ENCODE assay signal across 20 cellular contexts in the genomic region with DNA sequence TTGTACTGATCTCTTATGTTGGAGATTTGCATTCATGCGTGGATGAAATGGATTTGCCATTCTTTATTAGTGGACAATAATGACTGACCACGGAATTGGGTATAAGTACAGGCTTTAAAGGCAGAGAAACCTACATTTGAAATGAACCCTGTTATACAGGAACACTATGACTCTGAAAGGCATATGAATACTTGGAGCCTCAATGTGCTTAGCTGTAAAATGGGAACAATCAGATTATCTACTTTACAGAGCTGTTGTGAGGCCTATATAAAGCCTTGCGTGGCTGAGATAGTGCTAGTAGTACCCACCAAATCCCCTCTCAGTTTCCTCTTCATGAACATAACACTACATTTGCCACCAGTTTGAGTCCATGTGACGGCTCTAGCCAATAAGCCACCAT. TPM values are rescaled to one million over a fixed set of nuclear protein-coding genes. Genes with fewer than 3 reads are reported as not detected.
DNase-seq lines count a peak whose midpoint lies in the region; ATAC-seq, FAIRE-seq and TF ChIP-seq lines count a peak whose summit lies in the region.
"Had no signal": no experiment of that assay in that cellular context is flagged by ENCODE, and none has a peak within 500 bp of the region (broad histone marks: within the 10 kb centered on the region; RNA-seq: fewer than 3 reads in every experiment).

No MANE protein-coding gene starts in this region.

- H3K27me3 ChIP-seq in ascending aorta (no peaks in the 10 kb centered on the region), lower lobe of right lung (ENCODE audit: low read depth) (no peaks in the 10 kb centered on the region), subcutaneous abdominal adipose tissue (ENCODE audit: control insufficient read depth in 5 of 5, insufficient read depth in 4 of 5, low read length in 5 of 5) (no peaks in the 10 kb centered on the region)
- H3K27me3 ChIP-seq: cardiac muscle cell had no signal

- FAIRE-seq in GM12891 (lab: Jason Lieb, UNC), result peak; percentile 9

- peaks cover 2 to 43% of the 10 kb centered on the region in 2 donors for H3K4me1 ChIP-seq in ascending aorta
- H3K4me1 ChIP-seq in lower lobe of right lung, result peaks cover 71% of the 10 kb centered on the region
- peaks cover 36 to 82% (median 75%) of the 10 kb centered on the region in 5 donors for H3K4me1 ChIP-seq in subcutaneous abdominal adipose tissue (ENCODE audit: control insufficient read depth in 5 of 5, insufficient read depth in 5 of 5, low read length in 5 of 5)

- TF ChIP-seq CTCF in ascending aorta (IDR thresholded peaks at IDR 0.05), result no peak
- no peak for TF ChIP-seq CTCF in lower lobe of right lung (IDR thresholded peaks at IDR 0.05)

- H3K9ac ChIP-seq in subcutaneous abdominal adipose tissue (ENCODE audit: low read length in 5 of 5), result peak overlapping the region in 2 of 5 donors; percentile 5 to 22

- DNase-seq in GM12891 (ENCODE audit: insufficient read length, low spot score) (no peak), ascending aorta (ENCODE audit: low spot score in 2 of 2) (no peak), lower lobe of right lung (no peak), NCI-H2171 (lab: John Stamatoyannopoulos, UW) (no peak), T1000 (lab: John Stamatoyannopoulos, UW) (no peak), AML-193 (lab: John Stamatoyannopoulos, UW) (no peak), cerebellum (ENCODE audit: low spot score) (no peak)
- DNase-seq: activated CD4-positive, alpha-beta memory T cell treated with anti-CD3 and anti-CD28 coated beads for 36 hours; activated naive CD8-positive, alpha-beta T cell treated with anti-CD3 and anti-CD28 coated beads for 36 hours; activated T-cell treated with anti-CD3 and anti-CD28 coated beads, Interleukin-2, amount 50 U/mL, for 48 hours; CD8-positive, alpha-beta memory T cell; DMS79 treated with DMSO at 0.1 percent for 48 hours; effector memory CD8-positive, alpha-beta T cell; KBM-7; NCI-H1105; occipital lobe had no signal

- TF ChIP-seq POLR2A in GM12891 (IDR thresholded peaks at IDR 0.05; ENCODE audit: low read depth, low read length), result no peak

- intact Hi-C loops in ascending aorta (cut with DNase I), result no loop called here
- intact Hi-C loops in lower lobe of right lung (cut with DNase I), result no loop called here

- H3K27ac ChIP-seq in ascending aorta (peak overlapping the region; percentile 52 to 57), lower lobe of right lung (peak overlapping the region; percentile 54), subcutaneous abdominal adipose tissue (ENCODE audit: low read depth, low read length) (peak overlapping the region; percentile 75)
- H3K27ac ChIP-seq: cardiac muscle cell, RWPE1 had no signal

- H3K9me3 ChIP-seq in ascending aorta (no peaks in the 10 kb centered on the region), lower lobe of right lung (no peaks in the 10 kb centered on the region), subcutaneous abdominal adipose tissue (ENCODE audit: control insufficient read depth in 5 of 5, low read length in 5 of 5) (no peaks in the 10 kb centered on the region)

- no peak for ATAC-seq in lower lobe of right lung
- ATAC-seq: effector memory CD8-positive, alpha-beta T cell had no signal

- H3K36me3 ChIP-seq in ascending aorta, result no peaks in the 10 kb centered on the region
- H3K36me3 ChIP-seq in lower lobe of right lung, result no peaks in the 10 kb centered on the region
- H3K36me3 ChIP-seq in subcutaneous abdominal adipose tissue (ENCODE audit: control insufficient read depth in 5 of 5, insufficient read depth in 5 of 5, low read length in 5 of 5), result no peaks in the 10 kb centered on the region
- H3K36me3 ChIP-seq: cardiac muscle cell had no signal

- no peak overlapping the region for H3K4me3 ChIP-seq in ascending aorta
- no peak overlapping the region for H3K4me3 ChIP-seq in lower lobe of right lung
- H3K4me3 ChIP-seq in subcutaneous abdominal adipose tissue (ENCODE audit: low read depth in 1 of 5, low read length in 5 of 5), result no peak overlapping the region
- H3K4me3 ChIP-seq: cardiac muscle cell, skin epidermis had no signal

TF ChIP-seq in GM12891, 5 proteins besides CTCF, POLR2A, EP300 and RAD21:
- no peak for TF ChIP-seq SPI1 (IDR thresholded peaks at IDR 0.05; ENCODE audit: low read depth, low read length)

RNA-seq across cellular contexts. Expression of gene MGAT1, which starts 18.9 kb away (rescaled TPM):
- 67.1 TPM for polyA plus RNA-seq in GM12891 (2012; ENCODE audit: low read depth, missing spikeins)
- total RNA-seq in ascending aorta (257 TPM), lower lobe of right lung (241 TPM), cerebellum (24.1 TPM)

RNA-seq across cellular contexts. Expression of gene ZFP62, which starts 39.5 kb away (rescaled TPM):
- polyA plus RNA-seq in GM12891 (2012; ENCODE audit: low read depth, missing spikeins), result 14.6 TPM
- 1.8 TPM for total RNA-seq in ascending aorta
- 28.3 TPM for total RNA-seq in lower lobe of right lung
- total RNA-seq in cerebellum, result 42.8 TPM

Comparison
In these comparisons a context has a peak if more than half of its experiments do, and no peak if none do; other contexts are left out.
1. RNA of gene ZFP62, which starts 39.5 kb away (total RNA-seq): 42.8 TPM in cerebellum (single experiment) and 28.3 TPM in lower lobe of right lung (single experiment); 1.8 TPM in ascending aorta (single experiment); every median in the first group is over 10 times any median in the second.
2. Peak in every context shown above with its lines, with median percentiles within 50 percentile points of each other: H3K27ac ChIP-seq.